In genomic region chr17:27756467-27757371, GRCh38 we compare ENCODE assay signal across 8 cellular contexts. TPM values are rescaled to one million over a fixed set of nuclear protein-coding genes. Genes with fewer than 3 reads are reported as not detected.
A peak's percentile ranks its signal among the peaks of the same experiment; 100 is the strongest.
DNase-seq lines count a peak whose midpoint lies in the region; ATAC-seq, FAIRE-seq and TF ChIP-seq lines count a peak whose summit lies in the region.

No MANE protein-coding gene starts in this region.

- H3K9me3 ChIP-seq in esophagus muscularis mucosa, result no peaks in the 10 kb centered on the region

- TF ChIP-seq POLR2A in esophagus muscularis mucosa (IDR thresholded peaks at IDR 0.05; ENCODE audit: low read depth), result no peak

- no peaks in the 10 kb centered on the region for H3K27me3 ChIP-seq in esophagus muscularis mucosa

- no peak for ATAC-seq in HG02678 (IDR thresholded peaks at IDR 0.05; ENCODE audit: unreplicated experiment)

- no peak overlapping the region for H3K4me3 ChIP-seq in esophagus muscularis mucosa

- no peak for TF ChIP-seq EP300 in esophagus muscularis mucosa (IDR thresholded peaks at IDR 0.05)

- H3K36me3 ChIP-seq in esophagus muscularis mucosa, result no peaks in the 10 kb centered on the region

- intact Hi-C loops in esophagus muscularis mucosa (cut with DNase I), result loop anchor here (5.0 kb wide), 1 partner anchor 104 kb away; no protein-coding TSS in a partner anchor

- 77% methylated on average over 14 of the region's 17 CpGs for WGBS in esophagus muscularis mucosa

- no peaks in the 10 kb centered on the region for H3K4me1 ChIP-seq in esophagus muscularis mucosa

- TF ChIP-seq CTCF in esophagus muscularis mucosa (IDR thresholded peaks at IDR 0.05), result peak; percentile 70 to 87 (median 71)

- peak; percentile 30 for DNase-seq in NCI-H510A treated with DMSO at 0.1 percent for 48 hours (lab: John Stamatoyannopoulos, UW)
- DNase-seq in NCI-H510A (lab: John Stamatoyannopoulos, UW), result no peak
- peak; percentile 3 for DNase-seq in NCI-H1105 (lab: John Stamatoyannopoulos, UW)
- peak; percentile 15 to 50 (median 18) for DNase-seq in activated CD8-positive, alpha-beta memory T cell treated with anti-CD3 and anti-CD28 coated beads for 48 hours (ENCODE audit: low read depth in 2 of 3, low spot score in 2 of 3)
- no peak for DNase-seq in esophagus muscularis mucosa (ENCODE audit: extremely low spot score)
- DNase-seq in non-pigmented ciliary epithelial cell (ENCODE audit: low read depth), result peak; percentile 9
- DNase-seq in urothelium cell line (ENCODE audit: low spot score), result no peak

- no peak overlapping the region for H3K27ac ChIP-seq in esophagus muscularis mucosa (replicated peaks in 1 of 4)

- peak; percentile 48 for FAIRE-seq in urothelium cell line (lab: Jason Lieb, UNC)

RNA-seq across cellular contexts. Expression of gene NOS2, which starts 43.6 kb away (rescaled TPM):
- total RNA-seq in esophagus muscularis mucosa, result under 1 TPM in 3 of 4 donors, not detected in 1; 0.13 to 0.69 (median 0.33) TPM

Comparison
In these comparisons a context has a peak if more than half of its experiments do, and no peak if none do; other contexts are left out.
1. DNase-seq: peak in NCI-H510A treated with DMSO at 0.1 percent for 48 hours (single experiment), NCI-H1105 (single experiment), activated CD8-positive, alpha-beta memory T cell treated with anti-CD3 and anti-CD28 coated beads for 48 hours (3 of 3) and non-pigmented ciliary epithelial cell (single experiment); none in NCI-H510A (single experiment), esophagus muscularis mucosa (single experiment) and urothelium cell line (single experiment).